9 cellular contexts compared by ENCODE assay signal in the genomic region with DNA sequence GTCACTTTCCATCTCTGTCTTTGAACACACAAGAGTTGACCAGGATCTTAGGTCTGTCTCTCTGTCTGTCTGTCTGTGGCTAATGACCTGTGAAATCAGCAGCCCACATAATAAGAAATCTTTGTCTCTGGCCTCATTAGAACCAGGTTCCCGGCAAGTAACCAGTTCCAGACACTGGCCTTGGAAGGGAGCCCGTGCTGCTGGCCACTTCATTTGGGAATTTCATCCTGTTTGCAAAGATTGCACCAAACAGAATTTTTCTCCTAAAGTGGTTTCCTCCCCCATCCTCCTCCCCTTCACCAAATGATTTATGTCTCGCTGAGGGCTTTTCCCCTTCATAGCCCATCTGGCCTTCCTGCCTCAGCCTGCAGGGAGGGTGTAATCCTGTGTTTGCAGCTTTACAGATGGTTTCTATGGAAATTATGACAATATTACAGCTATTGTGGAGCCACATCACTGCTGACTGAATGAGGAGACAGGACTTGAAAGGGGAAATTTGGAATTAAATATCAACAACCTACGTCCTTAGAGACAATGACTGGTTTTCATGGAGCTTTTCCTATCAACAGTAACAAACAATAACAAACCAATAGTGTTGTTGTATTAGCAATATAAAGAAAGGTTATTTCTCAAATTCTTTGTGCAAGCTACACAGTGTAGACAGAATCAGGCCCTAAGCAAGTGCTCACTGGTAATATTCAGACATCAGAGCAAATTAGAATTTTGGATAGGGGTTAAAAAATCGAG. TPM values are rescaled to one million over a fixed set of nuclear protein-coding genes. Genes with fewer than 3 reads are reported as not detected.
A peak's percentile ranks its signal among the peaks of the same experiment; 100 is the strongest.
DNase-seq lines count a peak whose midpoint lies in the region; ATAC-seq, FAIRE-seq and TF ChIP-seq lines count a peak whose summit lies in the region.
"Had no signal": no experiment of that assay in that cellular context is flagged by ENCODE, and none has a peak within 500 bp of the region (broad histone marks: within the 10 kb centered on the region; RNA-seq: fewer than 3 reads in every experiment).

No MANE protein-coding gene starts in this region.

- H3K36me3 Mint-ChIP-seq in HFFc6 (ENCODE audit: low read depth), result peaks cover 8% of the 10 kb centered on the region
- H3K36me3 Mint-ChIP-seq: IgD-negative memory B cell had no signal

- no peaks in the 10 kb centered on the region for H3K9me3 Mint-ChIP-seq in HFFc6

- H3K4me3 Mint-ChIP-seq in HFFc6, result peak overlapping the region; percentile 83
- H3K4me3 Mint-ChIP-seq: IgD-negative memory B cell had no signal

- no peaks in the 10 kb centered on the region for H3K36me3 ChIP-seq in gastrocnemius medialis

- peak overlapping the region; percentile 98 for H3K27ac Mint-ChIP-seq in HFFc6
- H3K27ac Mint-ChIP-seq: IgD-negative memory B cell had no signal

- intact Hi-C loops in gastrocnemius medialis (cut with DNase I; ENCODE audit: low total_unique reads), result no loop called here

- H3K9me3 ChIP-seq in gastrocnemius medialis, result no peaks in the 10 kb centered on the region

- H3K4me3 ChIP-seq in gastrocnemius medialis, result no peak overlapping the region

- no peaks in the 10 kb centered on the region for H3K27me3 ChIP-seq in gastrocnemius medialis

- no peak for TF ChIP-seq POLR2A in gastrocnemius medialis (IDR thresholded peaks at IDR 0.05)

- peak; percentile 99 for FAIRE-seq in RCC 7860 (lab: Jason Lieb, UNC)

- peak; percentile 74 to 76 for ATAC-seq in gastrocnemius medialis
- no peak for ATAC-seq in GM18870 (IDR thresholded peaks at IDR 0.05; ENCODE audit: unreplicated experiment)

- no peaks in the 10 kb centered on the region; the same call in 1 of the 2 replicates for H3K27me3 Mint-ChIP-seq in HFFc6 (ENCODE audit: insufficient read depth)

- DNase-seq in HFFc6 (peak; percentile 96), RCC 7860 (ENCODE audit: low spot score) (peak; percentile 98), glomerular visceral epithelial cell (ENCODE audit: extremely low spot score) (peak; percentile 99), gastrocnemius medialis (peak; percentile 10 to 49), HuH-7.5 (ENCODE audit: low spot score) (no peak)
- no peak for DNase-seq in stimulated activated CD4-positive, alpha-beta T cell treated with anti-CD3 and anti-CD28 coated beads, Interleukin-2, amount 100 ng/mL, for 24 hours
- DNase-seq in activated naive CD4-positive, alpha-beta T cell treated with Interleukin-2 at 50 U/mL for 16 hours, result no peak

- peak overlapping the region; percentile 6 to 47 (median 40) for H3K27ac ChIP-seq in gastrocnemius medialis

- TF ChIP-seq CTCF in HFFc6 (IDR thresholded peaks at IDR 0.05), result 0 out of 2 replicates have a peak, but pooled peaks have one; percentile 8
- no peak for TF ChIP-seq CTCF in gastrocnemius medialis (IDR thresholded peaks at IDR 0.05 in 4 of 5, conservative IDR thresholded peaks at IDR 0.05 in 1 of 5)

- in situ Hi-C loops in gastrocnemius medialis (cut with MboI; ENCODE audit: low sequenced_read_pairs in 4 of 4), result no loop called here

- peaks cover 70% of the 10 kb centered on the region for H3K4me1 Mint-ChIP-seq in HFFc6 (ENCODE audit: low read depth)
- H3K4me1 Mint-ChIP-seq: IgD-negative memory B cell had no signal

- H3K4me1 ChIP-seq in gastrocnemius medialis, result peaks cover 0 to 14% of the 10 kb centered on the region in 2 donors

RNA-seq across cellular contexts. Expression of a gene that starts 25.7 kb away (rescaled TPM):
- total RNA-seq in HFFc6 (2021; fragmentation: NEBNext Ultra II Directional; extraction: Animal tissue kit (Norgen Biotek cat#: 25700)), result 10 to 100 TPM; 41.9 to 57.7 (median 55.3) TPM
- total RNA-seq in gastrocnemius medialis, result 10 to 100 TPM; 11.7 to 45.8 (median 26.0) TPM

Comparison
In these comparisons a context has a peak if more than half of its experiments do, and no peak if none do; other contexts are left out.
1. DNase-seq: peak in HFFc6 (single experiment), RCC 7860 (single experiment), glomerular visceral epithelial cell (single experiment) and gastrocnemius medialis (2 of 2); none in stimulated activated CD4-positive, alpha-beta T cell treated with anti-CD3 and anti-CD28 coated beads, Interleukin-2, amount 100 ng/mL, for 24 hours (0 of 2), HuH-7.5 (single experiment) and activated naive CD4-positive, alpha-beta T cell treated with Interleukin-2 at 50 U/mL for 16 hours (single experiment).